ENCODE assay signal across 8 cellular contexts in genomic region chr19:8004723-8005513, GRCh38.
A peak's percentile ranks its signal among the peaks of the same experiment; 100 is the strongest.
DNase-seq lines count a peak whose midpoint lies in the region; ATAC-seq and TF ChIP-seq lines count a peak whose summit lies in the region.

No MANE protein-coding gene starts in this region.

- TF ChIP-seq CTCF in fibroblast of pulmonary artery (IDR thresholded peaks at IDR 0.05; ENCODE audit: low read length, missing control alignments) (no peak), parathyroid adenoma (IDR thresholded peaks at IDR 0.05) (no peak)

- H3K4me3 ChIP-seq in fibroblast of pulmonary artery (replicated peaks; ENCODE audit: low read depth, low read length) (peak overlapping the region; percentile 73), parathyroid adenoma (ENCODE audit: low read depth, low read length) (peak overlapping the region; percentile 72)

- H3K27me3 ChIP-seq in parathyroid adenoma (ENCODE audit: control insufficient read depth, insufficient read depth, low read length): no peaks in the 10 kb centered on the region

- H3K79me2 ChIP-seq in parathyroid adenoma: peaks cover 24% of the 10 kb centered on the region

- ATAC-seq in GM21423 (IDR thresholded peaks at IDR 0.05; ENCODE audit: unreplicated experiment) (peak; percentile 34), HG03460 (IDR thresholded peaks at IDR 0.05; ENCODE audit: unreplicated experiment) (no peak)

- H3K4me2 ChIP-seq in parathyroid adenoma (ENCODE audit: low read length): peak overlapping the region; percentile 74

- TF ChIP-seq EP300 in Ishikawa (IDR thresholded peaks at IDR 0.05; ENCODE audit: borderline replicate concordance): no peak

- peak; percentile 3 for DNase-seq in COR-L47 (lab: John Stamatoyannopoulos, UW)
- peak; percentile 64 for DNase-seq in activated CD8-positive, alpha-beta memory T cell treated with anti-CD3 and anti-CD28 coated beads, Interleukin-2, amount 50 U/mL, for 48 hours
- peak; percentile 33 for DNase-seq in fibroblast of pulmonary artery (ENCODE audit: low read depth)
- DNase-seq in DMS153 treated with DMSO at 0.1 percent for 48 hours (lab: John Stamatoyannopoulos, UW; ENCODE audit: unreplicated experiment): no peak

- H3K36me3 ChIP-seq in parathyroid adenoma (ENCODE audit: control insufficient read depth, insufficient read depth, low read length): no peaks in the 10 kb centered on the region

- no peak overlapping the region for H3K27ac ChIP-seq in parathyroid adenoma

- no peaks in the 10 kb centered on the region for H3K9me3 ChIP-seq in parathyroid adenoma (ENCODE audit: control insufficient read depth, low read length)

- H2AFZ ChIP-seq in parathyroid adenoma: no peak overlapping the region

- H3K4me1 ChIP-seq in parathyroid adenoma: peaks cover 40% of the 10 kb centered on the region

- TF ChIP-seq RAD21 in Ishikawa (IDR thresholded peaks at IDR 0.05; ENCODE audit: low read depth): no peak

- no peak overlapping the region for H3K9ac ChIP-seq in parathyroid adenoma

TF ChIP-seq in Ishikawa, 13 proteins besides CTCF, POLR2A, EP300 and RAD21:
- TF ChIP-seq TEAD4 (IDR thresholded peaks at IDR 0.05) (no peak), EGR1 (IDR thresholded peaks at IDR 0.05) (0 out of 2 replicates have a peak, but pooled peaks have one; percentile 37)
TF ChIP-seq in Ishikawa: peak in this region for 1.
